ENCODE assay signal across 14 cellular contexts in the genomic region with DNA sequence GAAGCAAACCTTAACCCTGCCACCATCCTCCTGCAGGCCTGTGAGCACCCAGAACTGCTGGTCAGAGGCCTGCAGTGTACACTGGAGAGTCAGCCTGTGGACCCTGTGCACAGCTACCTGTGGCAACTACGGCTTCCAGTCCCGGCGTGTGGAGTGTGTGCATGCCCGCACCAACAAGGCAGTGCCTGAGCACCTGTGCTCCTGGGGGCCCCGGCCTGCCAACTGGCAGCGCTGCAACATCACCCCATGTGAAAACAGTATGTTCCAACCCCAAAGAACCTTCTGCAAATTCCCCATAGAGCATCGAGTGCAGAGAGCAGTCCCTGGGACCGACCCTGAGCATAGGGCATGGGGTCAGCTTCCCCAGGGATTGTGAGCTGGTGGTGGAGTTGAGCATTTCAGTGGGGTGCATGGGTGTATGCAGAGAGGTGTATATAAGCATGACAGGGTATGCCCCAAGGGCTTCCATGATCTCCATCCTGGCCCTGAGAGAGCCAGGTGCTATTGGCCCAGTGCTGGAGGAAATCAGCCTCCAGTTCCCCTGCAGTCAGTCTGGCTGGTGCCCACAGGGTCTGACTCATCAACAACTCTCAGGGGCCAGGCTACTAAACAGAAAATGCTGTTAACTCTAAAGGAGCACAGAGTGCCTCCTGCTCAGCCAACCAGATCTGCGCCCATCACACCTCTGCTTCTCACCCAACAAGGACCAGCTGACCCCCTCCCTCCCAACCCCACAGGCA.
DNase-seq lines count a peak whose midpoint lies in the region; ATAC-seq, FAIRE-seq and TF ChIP-seq lines count a peak whose summit lies in the region.
"Had no signal": no experiment of that assay in that cellular context is flagged by ENCODE, and none has a peak within 500 bp of the region (broad histone marks: within the 10 kb centered on the region; RNA-seq: fewer than 3 reads in every experiment).

No MANE protein-coding gene starts in this region.

- H3K27ac ChIP-seq in aorta (ENCODE audit: low read depth in 1 of 2, low read length in 2 of 2) (no peak overlapping the region), coronary artery (no peak overlapping the region), small intestine (ENCODE audit: low read depth in 1 of 2, low read length in 1 of 2) (no peak overlapping the region)
- H3K27ac ChIP-seq: dorsolateral prefrontal cortex, KMS-11 had no signal

- no peak for DNase-seq in activated naive CD8-positive, alpha-beta T cell treated with anti-CD3 and anti-CD28 coated beads, Interleukin-2, amount 50 U/mL, for 24 hours
- DNase-seq in activated naive CD8-positive, alpha-beta T cell treated with anti-CD3 and anti-CD28 coated beads for 36 hours, result no peak
- DNase-seq in RKO (ENCODE audit: low spot score) (peak; percentile 23), fibroblast of the conjunctiva (ENCODE audit: low read depth) (peak; percentile 24), aorta (peak in 1 of 2 donors; percentile 60), coronary artery (ENCODE audit: low spot score) (no peak), small intestine (no peak)
- no peak for DNase-seq in activated CD8-positive, alpha-beta memory T cell treated with anti-CD3 and anti-CD28 coated beads for 24 hours
- DNase-seq: activated T-cell treated with anti-CD3 and anti-CD28 coated beads, Interleukin-2, amount 50 U/mL, for 4 hours; stimulated activated CD4-positive, alpha-beta T cell treated with anti-CD3 and anti-CD28 coated beads, Interleukin-1b, Interleukin-23, amount 100 ng/mL, for 48 hours; T-helper 9 cell had no signal

- H3K27me3 ChIP-seq in aorta (ENCODE audit: control insufficient read depth in 1 of 2, insufficient read depth in 2 of 2, low read length in 1 of 2), result no peaks in the 10 kb centered on the region
- H3K27me3 ChIP-seq in small intestine (ENCODE audit: control insufficient read depth in 2 of 2, insufficient read depth in 2 of 2, low read length in 2 of 2), result no peaks in the 10 kb centered on the region
- H3K27me3 ChIP-seq: dorsolateral prefrontal cortex had no signal

- no peaks in the 10 kb centered on the region for H3K27me3 Mint-ChIP-seq in activated naive CD8-positive, alpha-beta T cell treated with anti-CD3 and anti-CD28 coated beads, Interleukin-2, amount 50 U/mL, for 24 hours
- H3K27me3 Mint-ChIP-seq in activated naive CD8-positive, alpha-beta T cell treated with anti-CD3 and anti-CD28 coated beads for 36 hours, result peaks cover 4% of the 10 kb centered on the region

- peaks cover 9% of the 10 kb centered on the region for H3K9me3 Mint-ChIP-seq in activated naive CD8-positive, alpha-beta T cell treated with anti-CD3 and anti-CD28 coated beads, Interleukin-2, amount 50 U/mL, for 24 hours
- peaks cover 5% of the 10 kb centered on the region for H3K9me3 Mint-ChIP-seq in activated naive CD8-positive, alpha-beta T cell treated with anti-CD3 and anti-CD28 coated beads for 36 hours

- 93 to 94% methylated on average over 9 of the region's 9 CpGs for WGBS in aorta, 2 donors
- WGBS in small intestine, 3 donors, result 92 to 95% (median 94%) methylated on average over 9 of the region's 9 CpGs

- intact Hi-C loops in aorta (cut with DNase I), result no loop called here

- H3K27ac Mint-ChIP-seq in activated naive CD8-positive, alpha-beta T cell treated with anti-CD3 and anti-CD28 coated beads, Interleukin-2, amount 50 U/mL, for 24 hours, result no peak overlapping the region
- H3K27ac Mint-ChIP-seq in activated naive CD8-positive, alpha-beta T cell treated with anti-CD3 and anti-CD28 coated beads for 36 hours, result no peak overlapping the region

- H3K4me3 ChIP-seq in aorta (ENCODE audit: low read length in 2 of 2) (no peak overlapping the region), coronary artery (no peak overlapping the region), small intestine (ENCODE audit: low read depth in 1 of 2, low read length in 2 of 2) (no peak overlapping the region)
- H3K4me3 ChIP-seq: dorsolateral prefrontal cortex had no signal

- peak; percentile 48 for ATAC-seq in activated naive CD8-positive, alpha-beta T cell treated with anti-CD3 and anti-CD28 coated beads, Interleukin-2, amount 50 U/mL, for 24 hours
- peak; percentile 53 for ATAC-seq in aorta (ENCODE audit: low FRiP score)
- ATAC-seq: activated T-cell treated with anti-CD3 and anti-CD28 coated beads, Interleukin-2, amount 50 U/mL, for 4 hours had no signal

- H3K4me1 ChIP-seq in aorta (ENCODE audit: control insufficient read depth in 1 of 2, insufficient read depth in 2 of 2, low read length in 2 of 2) (no peaks in the 10 kb centered on the region), small intestine (ENCODE audit: control insufficient read depth in 2 of 2, insufficient read depth in 1 of 2, low read depth in 1 of 2, low read length in 1 of 2) (no peaks in the 10 kb centered on the region)

- H3K9me3 ChIP-seq in aorta (ENCODE audit: control insufficient read depth, low read length) (no peaks in the 10 kb centered on the region), small intestine (ENCODE audit: control insufficient read depth, low read depth) (no peaks in the 10 kb centered on the region)

- peaks cover 0 to 4% of the 10 kb centered on the region in 2 donors for H3K36me3 ChIP-seq in aorta (ENCODE audit: control insufficient read depth in 1 of 2, insufficient read depth in 2 of 2, low read length in 1 of 2)
- no peaks in the 10 kb centered on the region for H3K36me3 ChIP-seq in small intestine (ENCODE audit: control insufficient read depth in 2 of 2, insufficient read depth in 2 of 2, low read length in 2 of 2)

- FAIRE-seq in small intestine (lab: Jason Lieb, UNC), result no peak

- no peak overlapping the region for H3K4me3 Mint-ChIP-seq in activated naive CD8-positive, alpha-beta T cell treated with anti-CD3 and anti-CD28 coated beads, Interleukin-2, amount 50 U/mL, for 24 hours
- no peak overlapping the region for H3K4me3 Mint-ChIP-seq in activated naive CD8-positive, alpha-beta T cell treated with anti-CD3 and anti-CD28 coated beads for 36 hours
- H3K4me3 Mint-ChIP-seq: activated T-cell treated with anti-CD3 and anti-CD28 coated beads, Interleukin-2, amount 50 U/mL, for 4 hours; nephron had no signal

- H3K4me1 Mint-ChIP-seq in activated naive CD8-positive, alpha-beta T cell treated with anti-CD3 and anti-CD28 coated beads, Interleukin-2, amount 50 U/mL, for 24 hours, result no peaks in the 10 kb centered on the region
- H3K4me1 Mint-ChIP-seq in activated naive CD8-positive, alpha-beta T cell treated with anti-CD3 and anti-CD28 coated beads for 36 hours, result no peaks in the 10 kb centered on the region

- TF ChIP-seq CTCF in coronary artery (IDR thresholded peaks at IDR 0.05), result no peak

- H3K36me3 Mint-ChIP-seq in activated naive CD8-positive, alpha-beta T cell treated with anti-CD3 and anti-CD28 coated beads, Interleukin-2, amount 50 U/mL, for 24 hours (ENCODE audit: low read depth), result no peaks in the 10 kb centered on the region
- no peaks in the 10 kb centered on the region for H3K36me3 Mint-ChIP-seq in activated naive CD8-positive, alpha-beta T cell treated with anti-CD3 and anti-CD28 coated beads for 36 hours

Comparison
In these comparisons a context has a peak if more than half of its experiments do, and no peak if none do; other contexts are left out.
1. DNase-seq: peak in RKO (single experiment) and fibroblast of the conjunctiva (single experiment); none in activated naive CD8-positive, alpha-beta T cell treated with anti-CD3 and anti-CD28 coated beads, Interleukin-2, amount 50 U/mL, for 24 hours (single experiment), activated naive CD8-positive, alpha-beta T cell treated with anti-CD3 and anti-CD28 coated beads for 36 hours (single experiment), coronary artery (single experiment), small intestine (single experiment) and activated CD8-positive, alpha-beta memory T cell treated with anti-CD3 and anti-CD28 coated beads for 24 hours (single experiment).